ENCODE assay signal across 9 cellular contexts in genomic region chr2:42492691-42493467, GRCh38. TPM values are rescaled to one million over a fixed set of nuclear protein-coding genes. Genes with fewer than 3 reads are reported as not detected.
DNase-seq lines count a peak whose midpoint lies in the region; ATAC-seq and TF ChIP-seq lines count a peak whose summit lies in the region.
"Had no signal": no experiment of that assay in that cellular context is flagged by ENCODE, and none has a peak within 500 bp of the region (broad histone marks: within the 10 kb centered on the region; RNA-seq: fewer than 3 reads in every experiment).

No MANE protein-coding gene starts in this region.

- H3K4me2 ChIP-seq in osteoblast (ENCODE audit: insufficient read depth, low read length): no peak overlapping the region
- H3K4me2 ChIP-seq in Karpas-422 (ENCODE audit: low read depth, low read length, poor library complexity, severe bottlenecking): no peak overlapping the region

- no peaks in the 10 kb centered on the region for H3K9me2 ChIP-seq in Karpas-422 (replicated peaks; ENCODE audit: insufficient read depth, low read length)

- no peaks in the 10 kb centered on the region for H4K20me1 ChIP-seq in osteoblast (ENCODE audit: insufficient read depth, low read length)
- H4K20me1 ChIP-seq in Karpas-422 (ENCODE audit: insufficient read depth, low read depth, low read length): no peaks in the 10 kb centered on the region

- no peaks in the 10 kb centered on the region for H3K9me3 ChIP-seq in HEK293 (ENCODE audit: control insufficient read depth, insufficient read depth, low read depth, low read length)
- H3K9me3 ChIP-seq in osteoblast (ENCODE audit: low read depth, low read length): no peaks in the 10 kb centered on the region
- H3K9me3 ChIP-seq in Karpas-422 (ENCODE audit: low read length): no peaks in the 10 kb centered on the region

- H3K79me2 ChIP-seq in osteoblast (ENCODE audit: insufficient read depth, low read length) (no peaks in the 10 kb centered on the region), Karpas-422 (ENCODE audit: low read length) (no peaks in the 10 kb centered on the region)

- TF ChIP-seq CTCF in HEK293 (tag by site-specific recombination; IDR thresholded peaks at IDR 0.05): no peak
- no peak for TF ChIP-seq CTCF in osteoblast (IDR thresholded peaks at IDR 0.05; ENCODE audit: extremely low read depth, low read depth, low read length)

- DNase-seq in T-helper 9 cell: peak; percentile 2
- DNase-seq in dermis blood vessel endothelial cell: peak; percentile 26
- no peak for DNase-seq in osteoblast (ENCODE audit: insufficient read length, low spot score, missing footprints)
- DNase-seq in mesenteric fat pad (ENCODE audit: low spot score): no peak
- DNase-seq in Karpas-422: no peak

- H3K27ac ChIP-seq in HEK293 (ENCODE audit: extremely low read depth, low read depth, low read length) (peak overlapping the region; percentile 91; the same call in 1 of the 2 replicates), osteoblast (ENCODE audit: low read depth, low read length) (no peak overlapping the region), Karpas-422 (ENCODE audit: low read length) (no peak overlapping the region)

- CTCF ChIA-PET in HEK293 (lab: Yijun Ruan, JAX): interaction anchor here (0.6 to 1.9 kb wide), 2 partner anchors 14 to 171 kb away, joined by 3 to 9 read pairs; no protein-coding TSS in a partner anchor

- peaks cover 16% of the 10 kb centered on the region for H3K4me1 ChIP-seq in HEK293 (ENCODE audit: control insufficient read depth, insufficient read depth, low read length)
- H3K4me1 ChIP-seq in osteoblast (ENCODE audit: insufficient read depth, low read length): peaks cover 10% of the 10 kb centered on the region
- peaks cover 19% of the 10 kb centered on the region for H3K4me1 ChIP-seq in Karpas-422 (ENCODE audit: low read length)

- POLR2A ChIA-PET in HEK293 (lab: Yijun Ruan, JAX): interaction anchor here (0.6 to 1.7 kb wide), 2 partner anchors 317 to 331 kb away, joined by 4 to 6 read pairs; no protein-coding TSS in a partner anchor

- H2AFZ ChIP-seq in osteoblast (ENCODE audit: low read length) (peak overlapping the region; percentile 65), Karpas-422 (ENCODE audit: low read length) (no peak overlapping the region)

- ATAC-seq in GM19351 (IDR thresholded peaks at IDR 0.05; ENCODE audit: unreplicated experiment) (no peak), GM21723 (IDR thresholded peaks at IDR 0.05; ENCODE audit: unreplicated experiment) (no peak)

- H3K36me3 ChIP-seq in HEK293 (ENCODE audit: control insufficient read depth in 2 of 2, insufficient read depth in 1 of 2, low read length in 2 of 2) (no peaks in the 10 kb centered on the region), osteoblast (ENCODE audit: insufficient read depth, low read length) (no peaks in the 10 kb centered on the region), Karpas-422 (ENCODE audit: insufficient read depth, low read length) (no peaks in the 10 kb centered on the region)

- peak overlapping the region; percentile 65 for H3K4me3 ChIP-seq in HEK293 (ENCODE audit: low read depth, low read length)
- no peak overlapping the region for H3K4me3 ChIP-seq in osteoblast (ENCODE audit: insufficient read depth, low read length)
- no peak overlapping the region for H3K4me3 ChIP-seq in Karpas-422 (ENCODE audit: low read length)

- no peak overlapping the region for H3K9ac ChIP-seq in Karpas-422 (ENCODE audit: low read length)

- H3K27me3 ChIP-seq in osteoblast (ENCODE audit: insufficient read depth, low read length) (peaks cover 42% of the 10 kb centered on the region), Karpas-422 (ENCODE audit: low read length) (no peaks in the 10 kb centered on the region)

TF ChIP-seq in HEK293, 187 proteins besides CTCF, POLR2A, EP300 and RAD21 (continues in another document):
- TF ChIP-seq GLIS2 (tag by site-specific recombination; IDR thresholded peaks at IDR 0.05): no peak
- no peak for TF ChIP-seq ZNF776 (tag by site-specific recombination; IDR thresholded peaks at IDR 0.05; ENCODE audit: borderline replicate concordance)
- no peak for TF ChIP-seq ZNF843 (tag by site-specific recombination; IDR thresholded peaks at IDR 0.05)
- TF ChIP-seq ZNF362 (tag by site-specific recombination; IDR thresholded peaks at IDR 0.05): no peak
- TF ChIP-seq ZIC2 (tag by site-specific recombination; IDR thresholded peaks at IDR 0.05): peak; percentile 44; the same call in 1 of the 2 replicates
- no peak for TF ChIP-seq YY1 (tag by site-specific recombination; IDR thresholded peaks at IDR 0.05)
- TF ChIP-seq ZNF239 (tag by site-specific recombination; IDR thresholded peaks at IDR 0.05): no peak
- no peak for TF ChIP-seq ZNF704 (tag by site-specific recombination; IDR thresholded peaks at IDR 0.05)
- TF ChIP-seq ZNF585B (tag by site-specific recombination; IDR thresholded peaks at IDR 0.05): no peak
- no peak for TF ChIP-seq ZNF629 (tag by site-specific recombination; IDR thresholded peaks at IDR 0.05)
- TF ChIP-seq ZNF548 (tag by site-specific recombination; IDR thresholded peaks at IDR 0.05): no peak
- peak; percentile 41; the same call in 1 of the 2 replicates for TF ChIP-seq REST (tag by site-specific recombination; IDR thresholded peaks at IDR 0.05)

RNA-seq across cellular contexts. Expression of gene KCNG3, which starts 0.9 kb away (rescaled TPM):
- total RNA-seq in dermis blood vessel endothelial cell: not detected in 2 replicates
- total RNA-seq in osteoblast: under 0.01 TPM in 1 of 2 replicates, not detected in the other
- total RNA-seq in mesenteric fat pad: not detected
- total RNA-seq in Karpas-422 (2014; rRNA removed; shearing (Covaris generic); ENCODE audit: low replicate concordance): not detected in 2 replicates
- total RNA-seq: LHCN-M2 had no signal

Comparison
In these comparisons a context has a peak if more than half of its experiments do, and no peak if none do; other contexts are left out.
1. DNase-seq: peak in T-helper 9 cell (single experiment) and dermis blood vessel endothelial cell (single experiment); none in osteoblast (single experiment), mesenteric fat pad (single experiment) and Karpas-422 (single experiment).